ENCODE assay signal across 8 cellular contexts in genomic region chr12:88993655-88994054, GRCh38.
DNase-seq lines count a peak whose midpoint lies in the region; ATAC-seq, FAIRE-seq and TF ChIP-seq lines count a peak whose summit lies in the region.

No MANE protein-coding gene starts in this region.

- H3K4me1 ChIP-seq in naive thymus-derived CD4-positive, alpha-beta T cell (ENCODE audit: control insufficient read depth in 2 of 2, insufficient read depth in 2 of 2, low read length in 2 of 2): no peaks in the 10 kb centered on the region

- CTCF ChIA-PET in naive thymus-derived CD4-positive, alpha-beta T cell (lab: Charles Lee): no interaction called here

- no peaks in the 10 kb centered on the region for H3K36me3 ChIP-seq in H7 (replicated peaks; ENCODE audit: control insufficient read depth, insufficient read depth, low read length)
- H3K36me3 ChIP-seq in naive thymus-derived CD4-positive, alpha-beta T cell (ENCODE audit: control insufficient read depth in 2 of 3, insufficient read depth in 3 of 3, low read length in 3 of 3): no peaks in the 10 kb centered on the region

- no peak overlapping the region for H3K27ac ChIP-seq in naive thymus-derived CD4-positive, alpha-beta T cell (ENCODE audit: low read depth, low read length)

- no peaks in the 10 kb centered on the region for H3K36me3 Mint-ChIP-seq in naive thymus-derived CD4-positive, alpha-beta T cell

- in situ Hi-C loops in GM13976 (cut with MboI; ENCODE audit: low sequenced_read_pairs, unreplicated experiment): loop anchor here (25.0 kb wide), 2 partner anchors 356 to 831 kb away; no protein-coding TSS in a partner anchor

- peaks cover 12 to 42% (median 20%) of the 10 kb centered on the region in 5 donors for H3K27me3 Mint-ChIP-seq in naive thymus-derived CD4-positive, alpha-beta T cell

- peak; percentile 9 for TF ChIP-seq CTCF in GM13976 (IDR thresholded peaks at IDR 0.05; ENCODE audit: borderline replicate concordance, control extremely low read depth, extremely low read depth, insufficient read depth, missing control alignments)
- peak; percentile 60 for TF ChIP-seq CTCF in fibroblast of mammary gland (conservative IDR thresholded peaks at IDR 0.05; ENCODE audit: control insufficient read depth, insufficient read depth, low read depth, low read length)

- H3K4me3 Mint-ChIP-seq in naive thymus-derived CD4-positive, alpha-beta T cell: no peak overlapping the region

- H3K4me1 Mint-ChIP-seq in naive thymus-derived CD4-positive, alpha-beta T cell: no peaks in the 10 kb centered on the region

- no peaks in the 10 kb centered on the region for H3K9me3 ChIP-seq in naive thymus-derived CD4-positive, alpha-beta T cell (ENCODE audit: control insufficient read depth in 2 of 3, low read length in 3 of 3)

- POLR2A ChIA-PET in naive thymus-derived CD4-positive, alpha-beta T cell (lab: Charles Lee): no interaction called here

- H3K27ac Mint-ChIP-seq in naive thymus-derived CD4-positive, alpha-beta T cell: no peak overlapping the region

- H3K27me3 ChIP-seq in H7 (ENCODE audit: control insufficient read depth, insufficient read depth, low read length): no peaks in the 10 kb centered on the region; the same call in 1 of the 2 replicates
- H3K27me3 ChIP-seq in naive thymus-derived CD4-positive, alpha-beta T cell (ENCODE audit: control insufficient read depth in 2 of 2, insufficient read depth in 2 of 2, low read length in 2 of 2): no peaks in the 10 kb centered on the region

- no peak for ATAC-seq in naive thymus-derived CD4-positive, alpha-beta T cell

- no peak overlapping the region for H3K4me3 ChIP-seq in fibroblast of mammary gland (ENCODE audit: control insufficient read depth, low read depth, low read length)
- no peak overlapping the region for H3K4me3 ChIP-seq in H7 (ENCODE audit: insufficient read depth, low read depth, low read length)
- H3K4me3 ChIP-seq in naive thymus-derived CD4-positive, alpha-beta T cell (ENCODE audit: low read length): no peak overlapping the region

- peak; percentile 83 for FAIRE-seq in RCC 7860 (lab: Jason Lieb, UNC)

- H3K9me3 Mint-ChIP-seq in naive thymus-derived CD4-positive, alpha-beta T cell: no peaks in the 10 kb centered on the region

- intact Hi-C loops in naive thymus-derived CD4-positive, alpha-beta T cell (cut with micrococcal nuclease): loop anchor here in 1 of 2 donors (1.0 kb wide), 1 partner anchor 882 kb away; no protein-coding TSS in a partner anchor

- DNase-seq in GM13976 (ENCODE audit: low spot score) (peak; percentile 3), Kasumi-1 (lab: John Stamatoyannopoulos, UW) (peak; percentile 82 to 89), RCC 7860 (ENCODE audit: low spot score) (peak; percentile 58), fibroblast of mammary gland (ENCODE audit: low read depth) (peak; percentile 80), retina (peak; percentile 35), H7 (no peak), UCSD-AML1 (lab: John Stamatoyannopoulos, UW; ENCODE audit: unreplicated experiment) (no peak)
- no peak for DNase-seq in naive thymus-derived CD4-positive, alpha-beta T cell

Comparison
In these comparisons a context has a peak if more than half of its experiments do, and no peak if none do; other contexts are left out.
1. DNase-seq: peak in GM13976 (single experiment), Kasumi-1 (2 of 2), RCC 7860 (single experiment), fibroblast of mammary gland (single experiment) and retina (single experiment); none in H7 (single experiment), naive thymus-derived CD4-positive, alpha-beta T cell (0 of 9) and UCSD-AML1 (single experiment).